Comparison of ENCODE assay signal across 8 cellular contexts in the genomic region with DNA sequence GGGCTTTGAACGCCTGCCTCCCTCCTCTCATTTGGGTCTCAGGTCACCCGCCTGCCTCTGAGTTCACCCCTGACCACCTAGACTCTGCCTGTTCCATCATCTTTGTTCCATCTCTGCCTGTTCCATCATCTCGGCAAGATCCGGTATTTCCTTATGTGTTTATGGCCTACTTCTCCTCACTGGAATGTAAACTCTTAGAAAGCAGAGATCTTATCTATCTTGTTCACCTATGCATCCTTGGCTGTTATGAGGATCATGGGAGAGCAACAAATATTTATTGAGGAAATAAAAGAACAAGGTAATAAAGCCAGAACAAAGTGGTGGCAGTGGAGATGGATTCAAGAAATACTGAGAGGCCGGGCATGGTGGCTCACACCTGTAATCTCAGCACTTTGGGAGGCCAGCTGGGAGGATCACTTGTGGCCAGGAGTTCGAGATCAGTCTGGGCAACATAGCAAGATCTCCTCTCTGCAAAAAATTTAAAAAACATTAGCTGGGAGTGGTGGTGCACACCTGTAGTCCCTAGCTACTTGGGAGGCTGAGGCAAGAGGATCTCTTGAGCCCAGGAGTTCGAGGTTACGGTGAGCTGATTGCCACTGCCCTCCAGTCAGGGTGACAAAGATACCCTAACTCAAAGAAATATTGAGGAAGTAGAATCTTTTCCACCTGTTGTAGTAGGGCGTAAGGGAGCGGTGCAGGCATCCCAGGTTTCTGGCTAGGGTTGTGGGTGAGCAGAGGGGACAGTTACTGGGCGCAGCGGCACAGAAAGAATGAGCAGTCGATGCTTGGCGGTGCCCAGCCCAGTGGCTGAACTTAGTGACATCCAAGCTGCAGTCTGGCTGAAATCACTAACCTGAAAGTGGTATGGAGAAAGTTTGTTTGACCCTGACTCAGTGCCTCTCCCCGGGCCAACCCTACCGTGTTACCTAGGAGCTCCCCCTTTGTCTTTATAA. TPM values are rescaled to one million over a fixed set of nuclear protein-coding genes. Genes with fewer than 3 reads are reported as not detected.
DNase-seq lines count a peak whose midpoint lies in the region; ATAC-seq lines count a peak whose summit lies in the region.

No MANE protein-coding gene starts in this region.

- peak overlapping the region; percentile 7 for H3K27ac Mint-ChIP-seq in activated T-helper 17 cell treated with anti-CD3 and anti-CD28 coated beads, Interleukin-2, amount 50 U/mL, for 72 hours

- DNase-seq in SIG-M5 treated with dmso at 0.1 percent for 504 hours (lab: John Stamatoyannopoulos, UW; ENCODE audit: unreplicated experiment) (peak; percentile 62), SIG-M5 (lab: John Stamatoyannopoulos, UW) (no peak), left colon (peak in 1 of 2 donors; percentile 22), NCI-H2171 (lab: John Stamatoyannopoulos, UW) (no peak), NCI-H2107 treated with DMSO at 0.1 percent for 48 hours (lab: John Stamatoyannopoulos, UW; ENCODE audit: unreplicated experiment) (no peak)

- H3K4me1 ChIP-seq in stomach smooth muscle (ENCODE audit: control insufficient read depth, insufficient read depth, low read length) = peaks cover 37% of the 10 kb centered on the region

- peak overlapping the region; percentile 95 for H3K27ac ChIP-seq in stomach smooth muscle (ENCODE audit: low read length)

- no peaks in the 10 kb centered on the region for H3K27me3 Mint-ChIP-seq in activated T-helper 17 cell treated with anti-CD3 and anti-CD28 coated beads, Interleukin-2, amount 50 U/mL, for 72 hours

- ATAC-seq in activated T-helper 17 cell treated with anti-CD3 and anti-CD28 coated beads, Interleukin-2, amount 50 U/mL, for 72 hours (replicated peaks) = no peak
- peak; percentile 41 for ATAC-seq in left colon
- ATAC-seq in HG02981 (IDR thresholded peaks at IDR 0.05; ENCODE audit: unreplicated experiment) = no peak

- H3K9me3 ChIP-seq in stomach smooth muscle (ENCODE audit: control insufficient read depth in 2 of 2, low read length in 2 of 2) = no peaks in the 10 kb centered on the region

- peak overlapping the region; percentile 84 for H3K4me3 Mint-ChIP-seq in activated T-helper 17 cell treated with anti-CD3 and anti-CD28 coated beads, Interleukin-2, amount 50 U/mL, for 72 hours

- peak overlapping the region; percentile 75 to 86 for H3K4me3 ChIP-seq in stomach smooth muscle (ENCODE audit: low read length in 2 of 2)

- peaks cover 8% of the 10 kb centered on the region for H3K4me1 Mint-ChIP-seq in activated T-helper 17 cell treated with anti-CD3 and anti-CD28 coated beads, Interleukin-2, amount 50 U/mL, for 72 hours

- intact Hi-C loops in left colon (cut with DNase I, micrococcal nuclease) = loop anchor here in 1 of 2 donors (10.0 kb wide), 1 partner anchor 53 kb away; no protein-coding TSS in a partner anchor

- peak overlapping the region; percentile 96 to 98 for H3K9ac ChIP-seq in stomach smooth muscle (ENCODE audit: low read length in 2 of 2)

- H3K36me3 Mint-ChIP-seq in activated T-helper 17 cell treated with anti-CD3 and anti-CD28 coated beads, Interleukin-2, amount 50 U/mL, for 72 hours (ENCODE audit: low read depth) = peaks cover 10% of the 10 kb centered on the region

- H3K27me3 ChIP-seq in stomach smooth muscle (ENCODE audit: control insufficient read depth in 1 of 2, insufficient read depth in 2 of 2, low read length in 2 of 2) = no peaks in the 10 kb centered on the region

- no peaks in the 10 kb centered on the region for H3K9me3 Mint-ChIP-seq in activated T-helper 17 cell treated with anti-CD3 and anti-CD28 coated beads, Interleukin-2, amount 50 U/mL, for 72 hours

- H3K36me3 ChIP-seq in stomach smooth muscle (ENCODE audit: control insufficient read depth in 2 of 2, insufficient read depth in 2 of 2, low read length in 2 of 2) = no peaks in the 10 kb centered on the region

RNA-seq across cellular contexts. Expression of gene KLC1, which starts 1.7 kb away (rescaled TPM):
- 100 to 1,000 TPM; 135 to 137 TPM for total RNA-seq in activated T-helper 17 cell treated with anti-CD3 and anti-CD28 coated beads, Interleukin-2, amount 50 U/mL, for 72 hours
- 10 to 100 TPM; 83.6 to 88.0 TPM for total RNA-seq in left colon
